In the genomic region with DNA sequence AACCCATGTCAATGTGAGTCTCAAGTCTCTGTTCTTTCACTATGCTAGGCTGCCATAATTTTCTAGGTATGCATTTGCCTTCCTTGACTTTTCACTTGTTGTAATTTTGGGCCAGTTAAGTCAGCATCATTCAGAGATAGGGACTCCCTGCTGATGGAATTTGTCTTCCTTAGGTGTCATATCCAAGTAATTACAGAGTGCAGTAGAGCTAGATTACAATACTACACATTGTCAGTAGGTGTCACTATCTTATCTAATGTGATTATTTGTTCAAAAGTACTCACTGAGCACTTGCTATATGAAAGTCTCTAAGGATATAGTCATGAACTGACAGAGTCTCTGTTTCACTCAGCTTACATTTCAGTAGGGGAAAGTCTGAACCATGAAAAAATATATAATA, we compare ENCODE assay signal across 19 cellular contexts. TPM values are rescaled to one million over a fixed set of nuclear protein-coding genes. Genes with fewer than 3 reads are reported as not detected.
DNase-seq lines count a peak whose midpoint lies in the region; ATAC-seq and TF ChIP-seq lines count a peak whose summit lies in the region.
"Had no signal": no experiment of that assay in that cellular context is flagged by ENCODE, and none has a peak within 500 bp of the region (broad histone marks: within the 10 kb centered on the region; RNA-seq: fewer than 3 reads in every experiment).

No MANE protein-coding gene starts in this region.

- TF ChIP-seq CTCF in activated CD8-positive, alpha-beta T cell treated with anti-CD3 and anti-CD28 coated beads for 36 hours (IDR thresholded peaks at IDR 0.05) = peak; percentile 16
- TF ChIP-seq CTCF in epithelial cell of proximal tubule (conservative IDR thresholded peaks at IDR 0.05; ENCODE audit: low read depth, low read length) (peak; percentile 35), type B pancreatic cell (conservative IDR thresholded peaks at IDR 0.05) (peak; percentile 30)

- no peak overlapping the region for H3K4me3 Mint-ChIP-seq in activated CD8-positive, alpha-beta T cell treated with anti-CD3 and anti-CD28 coated beads for 36 hours
- H3K4me3 Mint-ChIP-seq in activated CD8-positive, alpha-beta T cell treated with anti-CD3 and anti-CD28 coated beads, Interleukin-2, amount 10 ng/mL, durations not matched to agents 7 days and 5 days = no peak overlapping the region
- no peak overlapping the region for H3K4me3 Mint-ChIP-seq in type B pancreatic cell
- H3K4me3 Mint-ChIP-seq: CD8-positive, alpha-beta memory T cell; natural killer cell; T-cell had no signal

- no peak overlapping the region for H3K4me3 ChIP-seq in epithelial cell of proximal tubule (ENCODE audit: low read depth, low read length)
- H3K4me3 ChIP-seq: dorsolateral prefrontal cortex, lung, thoracic aorta had no signal

- intact Hi-C loops in activated CD8-positive, alpha-beta T cell treated with anti-CD3 and anti-CD28 coated beads for 36 hours (cut with micrococcal nuclease) = no loop called here

- POLR2A ChIA-PET in activated CD8-positive, alpha-beta T cell treated with anti-CD3 and anti-CD28 coated beads for 36 hours (lab: Charles Lee) = no interaction called here
- POLR2A ChIA-PET in activated CD8-positive, alpha-beta T cell treated with anti-CD3 and anti-CD28 coated beads, Interleukin-2, amount 10 ng/mL, durations not matched to agents 7 days and 5 days (lab: Charles Lee) = no interaction called here

- peaks cover 12% of the 10 kb centered on the region for H3K27me3 Mint-ChIP-seq in activated CD8-positive, alpha-beta T cell treated with anti-CD3 and anti-CD28 coated beads for 36 hours
- H3K27me3 Mint-ChIP-seq in activated CD8-positive, alpha-beta T cell treated with anti-CD3 and anti-CD28 coated beads, Interleukin-2, amount 10 ng/mL, durations not matched to agents 7 days and 5 days (ENCODE audit: low read depth) = no peaks in the 10 kb centered on the region
- H3K27me3 Mint-ChIP-seq in type B pancreatic cell = peaks cover 22% of the 10 kb centered on the region

- H3K27ac Mint-ChIP-seq in activated CD8-positive, alpha-beta T cell treated with anti-CD3 and anti-CD28 coated beads for 36 hours = no peak overlapping the region
- no peak overlapping the region for H3K27ac Mint-ChIP-seq in activated CD8-positive, alpha-beta T cell treated with anti-CD3 and anti-CD28 coated beads, Interleukin-2, amount 10 ng/mL, durations not matched to agents 7 days and 5 days
- no peak overlapping the region for H3K27ac Mint-ChIP-seq in type B pancreatic cell
- H3K27ac Mint-ChIP-seq: CD8-positive, alpha-beta memory T cell; natural killer cell; T-cell had no signal

- no peak for ATAC-seq in activated CD8-positive, alpha-beta T cell treated with anti-CD3 and anti-CD28 coated beads for 36 hours
- ATAC-seq in activated CD8-positive, alpha-beta T cell treated with anti-CD3 and anti-CD28 coated beads, Interleukin-2, amount 10 ng/mL, durations not matched to agents 7 days and 5 days = no peak
- ATAC-seq in HG02981 (IDR thresholded peaks at IDR 0.05; ENCODE audit: unreplicated experiment) (no peak), HG02678 (IDR thresholded peaks at IDR 0.05; ENCODE audit: unreplicated experiment) (no peak)
- ATAC-seq: activated CD4-positive, CD25-positive, alpha-beta regulatory T cell treated with anti-CD3 and anti-CD28 coated beads, Interleukin-2, amount 50 U/mL, for 24 hours; natural killer cell; T-cell had no signal

- CTCF ChIA-PET in activated CD8-positive, alpha-beta T cell treated with anti-CD3 and anti-CD28 coated beads for 36 hours (lab: Charles Lee) = interaction anchor here (1.0 to 1.7 kb wide), 3 partner anchors 14 to 191 kb away, joined by 3 to 7 read pairs (median 3); no protein-coding TSS in a partner anchor
- CTCF ChIA-PET in activated CD8-positive, alpha-beta T cell treated with anti-CD3 and anti-CD28 coated beads, Interleukin-2, amount 10 ng/mL, durations not matched to agents 7 days and 5 days (lab: Charles Lee) = no interaction called here

- H3K4me1 Mint-ChIP-seq in activated CD8-positive, alpha-beta T cell treated with anti-CD3 and anti-CD28 coated beads for 36 hours (ENCODE audit: low read depth) = no peaks in the 10 kb centered on the region
- H3K4me1 Mint-ChIP-seq in activated CD8-positive, alpha-beta T cell treated with anti-CD3 and anti-CD28 coated beads, Interleukin-2, amount 10 ng/mL, durations not matched to agents 7 days and 5 days (ENCODE audit: low read depth) = no peaks in the 10 kb centered on the region
- peaks cover 11% of the 10 kb centered on the region for H3K4me1 Mint-ChIP-seq in type B pancreatic cell (ENCODE audit: unreplicated experiment)
- H3K4me1 Mint-ChIP-seq: CD8-positive, alpha-beta memory T cell; natural killer cell; T-cell had no signal

- no peaks in the 10 kb centered on the region for H3K36me3 Mint-ChIP-seq in activated CD8-positive, alpha-beta T cell treated with anti-CD3 and anti-CD28 coated beads for 36 hours (ENCODE audit: low read depth)
- H3K36me3 Mint-ChIP-seq in activated CD8-positive, alpha-beta T cell treated with anti-CD3 and anti-CD28 coated beads, Interleukin-2, amount 10 ng/mL, durations not matched to agents 7 days and 5 days (ENCODE audit: low read depth) = no peaks in the 10 kb centered on the region
- no peaks in the 10 kb centered on the region for H3K36me3 Mint-ChIP-seq in type B pancreatic cell
- H3K36me3 Mint-ChIP-seq: CD8-positive, alpha-beta memory T cell; natural killer cell; T-cell had no signal

- H3K9me3 Mint-ChIP-seq in activated CD8-positive, alpha-beta T cell treated with anti-CD3 and anti-CD28 coated beads for 36 hours = peaks cover 3% of the 10 kb centered on the region
- H3K9me3 Mint-ChIP-seq in activated CD8-positive, alpha-beta T cell treated with anti-CD3 and anti-CD28 coated beads, Interleukin-2, amount 10 ng/mL, durations not matched to agents 7 days and 5 days (ENCODE audit: insufficient read depth) = no peaks in the 10 kb centered on the region
- H3K9me3 Mint-ChIP-seq in type B pancreatic cell = peaks cover 4% of the 10 kb centered on the region

- no peak for DNase-seq in activated CD8-positive, alpha-beta T cell treated with anti-CD3 and anti-CD28 coated beads for 36 hours
- no peak for DNase-seq in activated CD8-positive, alpha-beta T cell treated with anti-CD3 and anti-CD28 coated beads, Interleukin-2, amount 10 ng/mL, durations not matched to agents 7 days and 5 days
- DNase-seq in OCI-M1 (lab: John Stamatoyannopoulos, UW) = peak; percentile 0
- DNase-seq in epithelial cell of proximal tubule (ENCODE audit: low read depth) = no peak
- DNase-seq in type B pancreatic cell (ENCODE audit: extremely low spot score, unreplicated experiment) = no peak
- DNase-seq in dedifferentiated amniotic fluid mesenchymal stem cell (ENCODE audit: extremely low spot score) = no peak
- DNase-seq: activated gamma-delta T cell; aorta; CD8-positive, alpha-beta memory T cell; dorsolateral prefrontal cortex; natural killer cell; NCI-H345; retina; T-cell had no signal

RNA-seq across cellular contexts. Expression of gene SYN3, which starts 25.0 kb away (rescaled TPM):
- total RNA-seq in activated CD8-positive, alpha-beta T cell treated with anti-CD3 and anti-CD28 coated beads for 36 hours = not detected
- total RNA-seq in activated CD8-positive, alpha-beta T cell treated with anti-CD3 and anti-CD28 coated beads, Interleukin-2, amount 10 ng/mL, durations not matched to agents 7 days and 5 days = not detected
- not detected in 2 replicates for total RNA-seq in epithelial cell of proximal tubule
- total RNA-seq in type B pancreatic cell (ENCODE audit: low replicate concordance) = 1.9 and 3.9 TPM in 2 replicates
- total RNA-seq: CD8-positive, alpha-beta memory T cell; thoracic aorta had no signal
